Comparison of ENCODE assay signal across 14 cellular contexts in the genomic region with DNA sequence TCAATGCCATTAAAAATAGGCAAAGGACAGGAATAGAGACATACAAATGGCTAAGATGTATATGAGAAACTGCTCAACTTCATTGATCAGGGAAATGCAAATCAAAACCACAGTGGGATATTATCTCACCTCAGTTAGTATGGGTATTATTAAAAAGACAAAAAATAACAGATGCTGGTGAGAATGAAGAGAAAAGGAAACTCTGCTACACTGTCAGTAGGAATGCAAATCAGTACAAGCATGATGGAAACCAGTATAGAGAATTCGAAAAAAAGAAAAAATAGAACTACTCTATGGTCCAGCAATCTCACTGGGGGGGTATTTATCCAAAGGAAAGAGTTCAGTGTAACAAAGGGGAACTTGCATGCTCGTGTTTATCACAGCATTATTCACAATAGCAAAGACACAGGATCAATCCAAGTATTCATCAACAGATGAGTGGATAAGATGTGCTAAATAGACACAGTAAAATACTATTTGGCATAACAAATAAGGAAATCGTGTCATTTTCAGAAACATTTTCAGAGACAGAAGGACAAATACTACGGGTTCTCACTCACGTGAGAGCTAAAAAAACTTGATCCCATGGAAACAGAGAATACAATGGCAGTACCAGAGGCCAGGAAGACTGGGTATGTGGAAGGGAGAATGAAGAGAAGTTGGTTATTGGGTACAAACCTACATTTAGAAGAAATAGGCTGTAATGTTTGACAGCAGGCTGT.
DNase-seq lines count a peak whose midpoint lies in the region; ATAC-seq lines count a peak whose summit lies in the region.
"Had no signal": no experiment of that assay in that cellular context is flagged by ENCODE, and none has a peak within 500 bp of the region (broad histone marks: within the 10 kb centered on the region; RNA-seq: fewer than 3 reads in every experiment).

No MANE protein-coding gene starts in this region.

- no peak overlapping the region for H3K27ac ChIP-seq in GM23248
- H3K27ac ChIP-seq: brain microvascular endothelial cell, epithelial cell of prostate, upper lobe of right lung had no signal

- peaks cover 33% of the 10 kb centered on the region for H3K4me1 Mint-ChIP-seq in stimulated activated memory B cell treated with anti-CD40 and anti-IgM and Interleukin-4, amounts not matched to agents 10 μg/mL and 1 μg/mL and 100 μg/mL, for 72 hours

- no peak overlapping the region for H3K4me3 Mint-ChIP-seq in stimulated activated memory B cell treated with anti-CD40 and anti-IgM and Interleukin-4, amounts not matched to agents 10 μg/mL and 1 μg/mL and 100 μg/mL, for 72 hours

- no peaks in the 10 kb centered on the region for H3K9me2 ChIP-seq in GM23248 (ENCODE audit: insufficient read depth)

- no peaks in the 10 kb centered on the region for H3K9me3 ChIP-seq in GM23248 (ENCODE audit: low read depth)
- H3K9me3 ChIP-seq: mucosa of descending colon, upper lobe of right lung had no signal

- no peaks in the 10 kb centered on the region for H3K36me3 ChIP-seq in GM23248 (ENCODE audit: low read depth)
- H3K36me3 ChIP-seq: brain microvascular endothelial cell, upper lobe of right lung had no signal

- peak; percentile 73 for ATAC-seq in GM19043 (IDR thresholded peaks at IDR 0.05; ENCODE audit: low read depth, unreplicated experiment)
- peak; percentile 69 for ATAC-seq in HG02588 (IDR thresholded peaks at IDR 0.05; ENCODE audit: unreplicated experiment)
- ATAC-seq in HG03196 (IDR thresholded peaks at IDR 0.05; ENCODE audit: unreplicated experiment): peak; percentile 75
- ATAC-seq in stimulated activated memory B cell treated with anti-CD40 and anti-IgM and Interleukin-4, amounts not matched to agents 10 μg/mL and 1 μg/mL and 100 μg/mL, for 72 hours: peak; percentile 62
- no peak for ATAC-seq in GM19023 (IDR thresholded peaks at IDR 0.05; ENCODE audit: unreplicated experiment)
- ATAC-seq: mucosa of descending colon, Right ventricle myocardium inferior had no signal

- H3K4me2 ChIP-seq in GM23248 (ENCODE audit: unreplicated experiment): no peak overlapping the region

- in situ Hi-C loops in GM23248 (cut with MboI): no loop called here

- H3K4me3 ChIP-seq in GM23248: no peak overlapping the region
- H3K4me3 ChIP-seq: mucosa of descending colon, upper lobe of right lung had no signal

- no peaks in the 10 kb centered on the region for H3K9me3 Mint-ChIP-seq in stimulated activated memory B cell treated with anti-CD40 and anti-IgM and Interleukin-4, amounts not matched to agents 10 μg/mL and 1 μg/mL and 100 μg/mL, for 72 hours

- no peak overlapping the region for H3K27ac Mint-ChIP-seq in stimulated activated memory B cell treated with anti-CD40 and anti-IgM and Interleukin-4, amounts not matched to agents 10 μg/mL and 1 μg/mL and 100 μg/mL, for 72 hours

- DNase-seq in COR-L47 (lab: John Stamatoyannopoulos, UW) (no peak), NCI-H226 (no peak), GM23248 (no peak)
- DNase-seq: brain microvascular endothelial cell, IMR-90, mucosa of descending colon, upper lobe of right lung had no signal

- peaks cover 26% of the 10 kb centered on the region for H3K27me3 Mint-ChIP-seq in stimulated activated memory B cell treated with anti-CD40 and anti-IgM and Interleukin-4, amounts not matched to agents 10 μg/mL and 1 μg/mL and 100 μg/mL, for 72 hours

- H3K4me1 ChIP-seq in GM23248 (ENCODE audit: insufficient read depth): no peaks in the 10 kb centered on the region
- H3K4me1 ChIP-seq: upper lobe of right lung had no signal

- H3K36me3 Mint-ChIP-seq in stimulated activated memory B cell treated with anti-CD40 and anti-IgM and Interleukin-4, amounts not matched to agents 10 μg/mL and 1 μg/mL and 100 μg/mL, for 72 hours: no peaks in the 10 kb centered on the region

- 13 to 19% methylated on average over 5 of the region's 5 CpGs for WGBS in GM23248 (ENCODE audit: low coverage in 1 of 2, low lambda C conversion rate in 2 of 2, missing lambda C conversion rate in 2 of 2), 2 experiments

- H2AFZ ChIP-seq in GM23248: no peak overlapping the region

- H3K9ac ChIP-seq in GM23248: no peak overlapping the region

- no peaks in the 10 kb centered on the region; the same call in 1 of the 2 replicates for H3K27me3 ChIP-seq in GM23248 (replicated peaks; ENCODE audit: insufficient read depth)
- H3K27me3 ChIP-seq: brain microvascular endothelial cell, upper lobe of right lung had no signal

- H3K79me2 ChIP-seq in GM23248 (ENCODE audit: insufficient read depth): no peaks in the 10 kb centered on the region

- no peaks in the 10 kb centered on the region for H4K20me1 ChIP-seq in GM23248 (ENCODE audit: insufficient read depth)

- H3F3A ChIP-seq in GM23248 (ENCODE audit: insufficient read depth): no peaks in the 10 kb centered on the region
